22 cellular contexts compared by ENCODE assay signal in the genomic region with DNA sequence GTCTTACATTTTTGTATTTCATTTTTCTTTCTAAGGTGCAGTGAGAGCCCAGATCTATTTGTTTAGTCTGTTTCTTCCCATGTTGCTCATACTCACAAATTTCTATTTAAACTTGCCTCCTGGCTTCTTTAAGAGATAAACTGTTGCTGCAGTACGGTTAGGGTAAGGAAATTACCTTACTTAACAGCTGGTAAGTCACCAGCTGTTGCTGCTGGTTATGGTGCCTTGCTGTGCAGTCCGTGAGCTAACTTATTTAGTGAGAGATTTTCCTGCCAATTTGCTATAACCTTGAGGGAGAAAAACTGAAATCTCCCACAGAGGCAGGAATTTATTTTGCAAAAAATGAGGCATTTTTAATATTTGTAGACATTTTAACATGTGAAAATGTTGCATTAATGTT.
"Had no signal": no experiment of that assay in that cellular context is flagged by ENCODE, and none has a peak within 500 bp of the region (broad histone marks: within the 10 kb centered on the region; RNA-seq: fewer than 3 reads in every experiment).

No MANE protein-coding gene starts in this region.

- H3K4me3 ChIP-seq: left lung, lower lobe of right lung, pancreas, prostate gland, spleen, tibial nerve, uterus had no signal

- H3K36me3 ChIP-seq: left lung, lower lobe of right lung, pancreas, prostate gland, uterus had no signal

- H3K27ac ChIP-seq: left lung, lower lobe of right lung, pancreas, prostate gland, spleen, tibial nerve, uterus had no signal

- H3K4me1 ChIP-seq: left lung, lower lobe of right lung, pancreas, prostate gland, spleen, tibial nerve, uterus had no signal

- H3K27me3 ChIP-seq: left lung, pancreas, spleen, tibial nerve, uterus had no signal

- H3K9me3 ChIP-seq: left lung, lower lobe of right lung, pancreas, prostate gland, tibial nerve, uterus had no signal

- DNase-seq: hypothalamus; immature natural killer cell; kidney; left colon; left lung; lower lobe of right lung; mammary epithelial cell; mesenchymal stem cell; naive thymus-derived CD4-positive, alpha-beta T cell; pancreas; posterior cingulate gyrus; retina; right cardiac atrium; small intestine; spleen; stimulated activated CD4-positive, alpha-beta T cell treated with anti-CD3 and anti-CD28 coated beads, Interleukin-4, amount 100 ng/mL, for 24 hours; stimulated activated naive CD4-positive, alpha-beta T cell; stimulated activated naive CD8-positive, alpha-beta T cell treated with anti-CD3 and anti-CD28 coated beads, Interleukin-15, amount 100 ng/mL, for 72 hours; substantia nigra; uterus had no signal
